Comparison of ENCODE assay signal across 10 cellular contexts in the genomic region with DNA sequence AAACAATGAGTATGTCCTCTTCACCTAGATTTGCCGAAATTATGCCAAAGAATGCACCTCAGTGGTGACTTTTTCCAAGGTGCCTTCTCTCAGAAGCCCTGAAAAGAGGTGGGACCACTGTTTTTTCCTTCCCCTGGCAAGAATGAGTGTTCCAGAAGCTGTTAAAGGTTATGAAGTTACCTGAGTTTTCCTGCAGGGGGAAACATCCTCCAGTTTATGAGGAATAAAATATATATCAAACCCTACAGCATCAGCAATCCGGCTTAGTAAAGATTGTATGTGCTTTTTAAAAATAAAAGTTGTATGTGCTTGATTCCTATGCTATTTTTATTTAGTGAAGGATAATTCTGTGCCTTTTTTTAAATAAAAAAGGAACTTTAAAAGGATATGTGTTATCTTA.
DNase-seq lines count a peak whose midpoint lies in the region; ATAC-seq, FAIRE-seq and TF ChIP-seq lines count a peak whose summit lies in the region.
"Had no signal": no experiment of that assay in that cellular context is flagged by ENCODE, and none has a peak within 500 bp of the region (broad histone marks: within the 10 kb centered on the region; RNA-seq: fewer than 3 reads in every experiment).

No MANE protein-coding gene starts in this region.

- H3K36me3 ChIP-seq in Karpas-422 (ENCODE audit: insufficient read depth, low read length) = no peaks in the 10 kb centered on the region
- H3K36me3 ChIP-seq in GM12878 (ENCODE audit: control insufficient read depth in 2 of 2, insufficient read depth in 2 of 2, low read length in 1 of 2) = no peaks in the 10 kb centered on the region
- H3K36me3 ChIP-seq in neural cell (ENCODE audit: insufficient read depth, low read length) = no peaks in the 10 kb centered on the region

- no peaks in the 10 kb centered on the region for H3K9me3 ChIP-seq in Karpas-422 (ENCODE audit: low read length)
- H3K9me3 ChIP-seq in GM12878 (replicated peaks; ENCODE audit: control insufficient read depth, insufficient read depth, low read length) = no peaks in the 10 kb centered on the region
- H3K9me3 ChIP-seq in neural cell (ENCODE audit: low read length) = no peaks in the 10 kb centered on the region
- H3K9me3 ChIP-seq: testis had no signal

- H3K4me1 ChIP-seq in Karpas-422 (ENCODE audit: low read length) = no peaks in the 10 kb centered on the region
- H3K4me1 ChIP-seq in GM12878 (ENCODE audit: control insufficient read depth, insufficient read depth, low read length) = no peaks in the 10 kb centered on the region
- H3K4me1 ChIP-seq: testis had no signal

- H3K27ac ChIP-seq in Karpas-422 (ENCODE audit: low read length) (no peak overlapping the region), GM12878 (ENCODE audit: control insufficient read depth, insufficient read depth) (no peak overlapping the region), neural cell (ENCODE audit: low read length) (no peak overlapping the region), substantia nigra (ENCODE audit: low read depth, low read length, poor library complexity, severe bottlenecking) (no peak overlapping the region)
- H3K27ac ChIP-seq: testis had no signal

- CTCF ChIA-PET in GM12878 (lab: Yijun Ruan, JAX) = interaction anchor here (1.2 to 1.7 kb wide), 2 partner anchors 16 to 500 kb away, joined by 3 read pairs; no protein-coding TSS in a partner anchor

- no peaks in the 10 kb centered on the region for H3F3A ChIP-seq in neural cell (ENCODE audit: insufficient read depth, low read length, poor library complexity, severe bottlenecking)

- H2AFZ ChIP-seq in Karpas-422 (ENCODE audit: low read length) (no peak overlapping the region), GM12878 (ENCODE audit: control insufficient read depth, low read depth, low read length) (no peak overlapping the region), neural cell (ENCODE audit: low read depth, low read length) (no peak overlapping the region)

- no peak for TF ChIP-seq POLR2A in GM12878 (IDR thresholded peaks at IDR 0.05; ENCODE audit: low read depth, low read length)

- RAD21 ChIA-PET in GM12878 (lab: Charles Lee; ENCODE audit: unreplicated experiment) = no interaction called here

- no peak for TF ChIP-seq EP300 in GM12878 (IDR thresholded peaks at IDR 0.05; ENCODE audit: borderline replicate concordance in 1 of 2, control insufficient read depth in 1 of 2, low read depth in 2 of 2, low read length in 2 of 2)
- no peak for TF ChIP-seq EP300 in neural cell (conservative IDR thresholded peaks at IDR 0.05; ENCODE audit: poor library complexity, severe bottlenecking)

- no peak for ATAC-seq in GM12878

- DNase-seq in GM12864 (ENCODE audit: low read depth) = no peak
- peak; percentile 68 for DNase-seq in Karpas-422
- no peak for DNase-seq in GM12878 (ENCODE audit: low read depth, low spot score)
- no peak for DNase-seq in NCI-H128 (lab: John Stamatoyannopoulos, UW; ENCODE audit: unreplicated experiment)
- DNase-seq in NCI-H1105 treated with DMSO at 0.1 percent for 48 hours (lab: John Stamatoyannopoulos, UW) = no peak
- DNase-seq in substantia nigra (lab: John Stamatoyannopoulos, UW) = no peak
- DNase-seq: activated CD4-positive, alpha-beta T cell treated with anti-CD3 and anti-CD28 coated beads, Interleukin-2, amount 50 U/mL, for 48 hours; foreskin melanocyte; testis had no signal

- intact Hi-C loops in GM12878 (cut with micrococcal nuclease; ENCODE audit: unreplicated experiment) = no loop called here

- H3K9ac ChIP-seq in Karpas-422 (ENCODE audit: low read length) (no peak overlapping the region), GM12878 (ENCODE audit: control insufficient read depth, insufficient read depth, low read length) (no peak overlapping the region), neural cell (ENCODE audit: low read length) (no peak overlapping the region)

- H3K9me2 ChIP-seq in Karpas-422 (replicated peaks; ENCODE audit: insufficient read depth, low read length) (no peaks in the 10 kb centered on the region), neural cell (ENCODE audit: insufficient read depth, low read length) (no peaks in the 10 kb centered on the region)

- 19% methylated on average over 2 of the region's 2 CpGs for WGBS in GM12878 (ENCODE audit: insufficient coverage, insufficient replicate concordance, low lambda C conversion rate, missing lambda C conversion rate)

- SMC1A ChIA-PET in GM12878 (lab: Charles Lee; ENCODE audit: uncharacterized antibody, unreplicated experiment) = no interaction called here

- BruUV-seq in GM12878 (replicated peaks; lab: Mats Ljungman, UMichigan) = no TSS peak

- 0 out of 2 replicates have a peak, but pooled peaks have one; percentile 22 for TF ChIP-seq RAD21 in GM12878 (IDR thresholded peaks at IDR 0.05; ENCODE audit: insufficient read depth, low read depth, low read length)
- TF ChIP-seq RAD21 in neural cell (conservative IDR thresholded peaks at IDR 0.05) = peak; percentile 83

- no peak for FAIRE-seq in GM12878 (lab: Jason Lieb, UNC)

- in situ Hi-C loops in GM12878 (cut with MboI) = no loop called here

- TF ChIP-seq CTCF in GM12864 (IDR thresholded peaks at IDR 0.05; ENCODE audit: low read depth, low read length, missing control alignments) (peak; percentile 25), GM12878 (IDR thresholded peaks at IDR 0.05 in 2 of 3, conservative IDR thresholded peaks at IDR 0.05 in 1 of 3; ENCODE audit: control insufficient read depth in 2 of 3, extremely low read depth in 1 of 3, insufficient read depth in 1 of 3, low read depth in 3 of 3, low read length in 3 of 3) (no peak; a peak in 1 of 6 replicates), neural cell (IDR thresholded peaks at IDR 0.05; ENCODE audit: poor library complexity, severe bottlenecking) (peak; percentile 76)

- 0 out of 2 replicates have a peak, but pooled peaks cover 2% of the 10 kb centered on the region for H3K27me3 ChIP-seq in Karpas-422 (ENCODE audit: low read length)
- no peaks in the 10 kb centered on the region for H3K27me3 ChIP-seq in GM12878 (replicated peaks in 1 of 2; ENCODE audit: control insufficient read depth in 2 of 2, insufficient read depth in 2 of 2, low read length in 1 of 2)
- H3K27me3 ChIP-seq in neural cell (ENCODE audit: insufficient read depth, low read depth, low read length) = no peaks in the 10 kb centered on the region
- H3K27me3 ChIP-seq: testis had no signal

- POLR2A ChIA-PET in GM12878 (lab: Charles Lee) = no interaction called here

- H4K20me1 ChIP-seq in Karpas-422 (ENCODE audit: insufficient read depth, low read depth, low read length) (no peaks in the 10 kb centered on the region), GM12878 (ENCODE audit: control insufficient read depth, insufficient read depth) (no peaks in the 10 kb centered on the region), neural cell (ENCODE audit: insufficient read depth) (no peaks in the 10 kb centered on the region)

- no peak overlapping the region for H3K4me3 ChIP-seq in GM12864 (ENCODE audit: low read depth, low read length)
- no peak overlapping the region for H3K4me3 ChIP-seq in Karpas-422 (ENCODE audit: low read length)
- no peak overlapping the region for H3K4me3 ChIP-seq in GM12878
- H3K4me3 ChIP-seq in neural cell (ENCODE audit: low read length) = no peak overlapping the region
- H3K4me3 ChIP-seq: testis had no signal

- H3K4me2 ChIP-seq in Karpas-422 (ENCODE audit: low read depth, low read length, poor library complexity, severe bottlenecking) (no peak overlapping the region), GM12878 (ENCODE audit: control insufficient read depth, insufficient read depth) (no peak overlapping the region), neural cell (ENCODE audit: low read length) (no peak overlapping the region)

- H3K79me2 ChIP-seq in Karpas-422 (ENCODE audit: low read length) (no peaks in the 10 kb centered on the region), GM12878 (ENCODE audit: control insufficient read depth, insufficient read depth, low read length) (no peaks in the 10 kb centered on the region), neural cell (replicated peaks; ENCODE audit: insufficient read depth, low read length) (no peaks in the 10 kb centered on the region)

TF ChIP-seq in GM12878, 131 proteins besides CTCF, POLR2A, EP300 and RAD21 (continues in another document):
- TF ChIP-seq ZNF207 (IDR thresholded peaks at IDR 0.05; ENCODE audit: borderline replicate concordance) = no peak
- no peak for TF ChIP-seq SREBF1 (IDR thresholded peaks at IDR 0.05; ENCODE audit: low read length)
- TF ChIP-seq GATAD2B (conservative IDR thresholded peaks at IDR 0.05; ENCODE audit: low read depth) = no peak
- no peak for TF ChIP-seq ESRRA (IDR thresholded peaks at IDR 0.05; ENCODE audit: low read length)
- no peak for TF ChIP-seq MXI1 (IDR thresholded peaks at IDR 0.05; ENCODE audit: low read depth, low read length)
- no peak for TF ChIP-seq SREBF2 (IDR thresholded peaks at IDR 0.05; ENCODE audit: low read length)
- TF ChIP-seq ASH2L (IDR thresholded peaks at IDR 0.05; ENCODE audit: borderline replicate concordance, low read depth) = no peak
- TF ChIP-seq NR2C2 (IDR thresholded peaks at IDR 0.05; ENCODE audit: borderline replicate concordance, control insufficient read depth, insufficient read length, low read depth) = no peak
- no peak for TF ChIP-seq ZNF24 (IDR thresholded peaks at IDR 0.05)
- no peak for TF ChIP-seq NFXL1 (IDR thresholded peaks at IDR 0.05; ENCODE audit: borderline replicate concordance)
- TF ChIP-seq JUNB (IDR thresholded peaks at IDR 0.05) = no peak

TF ChIP-seq in neural cell, 6 proteins besides CTCF, POLR2A, EP300 and RAD21:
- TF ChIP-seq MXI1 (conservative IDR thresholded peaks at IDR 0.05; ENCODE audit: poor library complexity, severe bottlenecking) = no peak
- peak; percentile 78 for TF ChIP-seq SMC3 (conservative IDR thresholded peaks at IDR 0.05; ENCODE audit: poor library complexity)
- TF ChIP-seq EZH2 (IDR thresholded peaks at IDR 0.05; ENCODE audit: borderline replicate concordance, insufficient read depth, low read length, poor library complexity, severe bottlenecking) = no peak

Comparison
In these comparisons a context has a peak if more than half of its experiments do, and no peak if none do; other contexts are left out.
1. CTCF ChIP-seq: peak in GM12864 (single experiment) and neural cell (single experiment); none in GM12878 (0 of 3).